Comparison of ENCODE assay signal across 1 cellular context in genomic region chr2:128026422-128027277, GRCh38.
TF ChIP-seq lines count a peak whose summit lies in the region.

No MANE protein-coding gene starts in this region.

TF ChIP-seq in PFSK-1, 5 proteins besides CTCF, POLR2A, EP300 and RAD21 (continued from another document):
- TF ChIP-seq REST (IDR thresholded peaks at IDR 0.05; ENCODE audit: insufficient read depth in 1 of 2, low read depth in 2 of 2, low read length in 2 of 2), result no peak
TF ChIP-seq in PFSK-1: peak in this region for 1.
